ENCODE assay signal across 24 cellular contexts in genomic region chr13:112979406-112979902, GRCh38. TPM values are rescaled to one million over a fixed set of nuclear protein-coding genes. Genes with fewer than 3 reads are reported as not detected.
A peak's percentile ranks its signal among the peaks of the same experiment; 100 is the strongest.
DNase-seq lines count a peak whose midpoint lies in the region; ATAC-seq, FAIRE-seq and TF ChIP-seq lines count a peak whose summit lies in the region.
"Had no signal": no experiment of that assay in that cellular context is flagged by ENCODE, and none has a peak within 500 bp of the region (broad histone marks: within the 10 kb centered on the region; RNA-seq: fewer than 3 reads in every experiment).

No MANE protein-coding gene starts in this region.

- H3K9ac ChIP-seq in H1 (replicated peaks in 1 of 4; ENCODE audit: extremely low read depth in 1 of 4, low read depth in 3 of 4, low read length in 3 of 4) (no peak overlapping the region), parathyroid adenoma (no peak overlapping the region)

- CTCF ChIA-PET in H1 (lab: Charles Lee; ENCODE audit: partially characterized antibody) = interaction anchor here (1.3 to 2.6 kb wide), 4 partner anchors 10 to 42 kb away, joined by 3 to 14 read pairs (median 5); partner anchors contain the start of gene MCF2L

- H3K4me1 ChIP-seq in H1 (replicated peaks in 1 of 4; ENCODE audit: control insufficient read depth in 3 of 4, insufficient read depth in 4 of 4, low read length in 3 of 4) (peaks cover 0 to 9% (median under 1%) of the 10 kb centered on the region in 4 experiments; a peak in 3 of 7 replicates), parathyroid adenoma (no peaks in the 10 kb centered on the region), thoracic aorta (ENCODE audit: control insufficient read depth in 1 of 2, low read depth in 2 of 2) (no peaks in the 10 kb centered on the region)

- TF ChIP-seq EP300 in H1 (IDR thresholded peaks at IDR 0.05; ENCODE audit: borderline replicate concordance in 1 of 2, low read depth in 2 of 2, low read length in 2 of 2) = no peak

- no peak for FAIRE-seq in H1 (lab: Jason Lieb, UNC)
- FAIRE-seq: frontal cortex, H54, keratinocyte had no signal

- H3K23ac ChIP-seq in H1 (ENCODE audit: insufficient read length) = no peak overlapping the region

- no peaks in the 10 kb centered on the region for H3K27me3 Mint-ChIP-seq in activated T-helper 2 cell treated with anti-CD3 and anti-CD28 coated beads, Interferon-gamma antibody, Interleukin-2, Interleukin-4, amounts not matched to agents 10 μg/mL and 5 μg/mL and 100 μg/mL, durations not matched to agents 14 hours and 24 hours and 36 hours (ENCODE audit: low read depth)
- H3K27me3 Mint-ChIP-seq: CD4-positive, CD25-positive, alpha-beta regulatory T cell had no signal

- no peak overlapping the region for H2AK5ac ChIP-seq in H1 (ENCODE audit: low read depth, low read length)

- no peak overlapping the region for H3K14ac ChIP-seq in H1 (ENCODE audit: insufficient read length)

- H3K18ac ChIP-seq in H1 (ENCODE audit: extremely low read depth, low read length) = no peak overlapping the region

- H3K27me3 ChIP-seq in H1 (replicated peaks in 1 of 4; ENCODE audit: control insufficient read depth in 3 of 4, extremely low read depth in 1 of 4, insufficient read depth in 3 of 4, low read length in 3 of 4) = no peaks in the 10 kb centered on the region
- H3K27me3 ChIP-seq in parathyroid adenoma (ENCODE audit: control insufficient read depth, insufficient read depth, low read length) = no peaks in the 10 kb centered on the region
- H3K27me3 ChIP-seq in thoracic aorta (replicated peaks; ENCODE audit: insufficient read depth) = no peaks in the 10 kb centered on the region

- H3K36me3 ChIP-seq in H1 (ENCODE audit: control insufficient read depth in 2 of 4, insufficient read depth in 4 of 4, low read length in 3 of 4) (no peaks in the 10 kb centered on the region), parathyroid adenoma (ENCODE audit: control insufficient read depth, insufficient read depth, low read length) (no peaks in the 10 kb centered on the region), thoracic aorta (no peaks in the 10 kb centered on the region)

- TF ChIP-seq CTCF in H1 (IDR thresholded peaks at IDR 0.05; ENCODE audit: control extremely low read depth in 1 of 3, insufficient read depth in 1 of 3, low read depth in 1 of 3, low read length in 3 of 3) (no peak), parathyroid adenoma (IDR thresholded peaks at IDR 0.05) (no peak), thoracic aorta (IDR thresholded peaks at IDR 0.05) (no peak)

- H2AFZ ChIP-seq in H1 (ENCODE audit: low read length) = no peak overlapping the region
- no peak overlapping the region for H2AFZ ChIP-seq in parathyroid adenoma

- H3K27ac ChIP-seq in H1 (ENCODE audit: low read depth, low read length) (no peak overlapping the region), parathyroid adenoma (peak overlapping the region; percentile 61), thoracic aorta (no peak overlapping the region)

- no peak overlapping the region for H2BK120ac ChIP-seq in H1 (replicated peaks; ENCODE audit: low read depth, low read length)

- H3K4me2 ChIP-seq in H1 (ENCODE audit: insufficient read depth in 1 of 2, low read depth in 2 of 2, low read length in 2 of 2) (no peak overlapping the region), parathyroid adenoma (ENCODE audit: low read length) (no peak overlapping the region)

- no peaks in the 10 kb centered on the region for H3K36me3 Mint-ChIP-seq in activated T-helper 2 cell treated with anti-CD3 and anti-CD28 coated beads, Interferon-gamma antibody, Interleukin-2, Interleukin-4, amounts not matched to agents 10 μg/mL and 5 μg/mL and 100 μg/mL, durations not matched to agents 14 hours and 24 hours and 36 hours (ENCODE audit: low read depth)
- H3K36me3 Mint-ChIP-seq: activated naive CD4-positive, alpha-beta T cell treated with anti-CD3 and anti-CD28 coated beads, Interleukin-2, amount 10 ng/mL, durations not matched to agents 7 days and 5 days had no signal

- H4K5ac ChIP-seq in H1 (ENCODE audit: insufficient read length, low read depth, low read length) = no peak overlapping the region

- H3K9me3 ChIP-seq in H1 (ENCODE audit: insufficient read depth in 2 of 2, low read depth in 1 of 2, low read length in 1 of 2) (no peaks in the 10 kb centered on the region), parathyroid adenoma (ENCODE audit: control insufficient read depth, low read length) (no peaks in the 10 kb centered on the region), thoracic aorta (no peaks in the 10 kb centered on the region)

- H4K8ac ChIP-seq in H1 (ENCODE audit: extremely low read depth, insufficient read depth, low read length) = peak overlapping the region; percentile 28; the same call in 1 of the 2 replicates

- no peaks in the 10 kb centered on the region for H3K4me1 Mint-ChIP-seq in activated T-helper 2 cell treated with anti-CD3 and anti-CD28 coated beads, Interferon-gamma antibody, Interleukin-2, Interleukin-4, amounts not matched to agents 10 μg/mL and 5 μg/mL and 100 μg/mL, durations not matched to agents 14 hours and 24 hours and 36 hours (ENCODE audit: low read depth)
- H3K4me1 Mint-ChIP-seq: activated naive CD4-positive, alpha-beta T cell treated with anti-CD3 and anti-CD28 coated beads, Interleukin-2, amount 10 ng/mL, durations not matched to agents 7 days and 5 days; nephron had no signal

- no peak for ATAC-seq in thoracic aorta (ENCODE audit: insufficient number of reproducible peaks, low FRiP score, low read depth)

- no peak overlapping the region for H2BK15ac ChIP-seq in H1 (ENCODE audit: low read length)

- no peaks in the 10 kb centered on the region for H3K79me1 ChIP-seq in H1 (ENCODE audit: low read depth, low read length)

- no peak for TF ChIP-seq POLR2A in H1 (IDR thresholded peaks at IDR 0.05; ENCODE audit: control extremely low read depth in 1 of 2, low read depth in 2 of 2, low read length in 2 of 2)

- H4K91ac ChIP-seq in H1 (replicated peaks; ENCODE audit: insufficient read length, low read length) = no peak overlapping the region

- TF ChIP-seq RAD21 in H1 (IDR thresholded peaks at IDR 0.05 in 1 of 2, conservative IDR thresholded peaks at IDR 0.05 in 1 of 2; ENCODE audit: low read depth in 2 of 2, low read length in 2 of 2) = no peak

- intact Hi-C loops in activated T-helper 2 cell treated with anti-CD3 and anti-CD28 coated beads, Interferon-gamma antibody, Interleukin-2, Interleukin-4, amounts not matched to agents 10 μg/mL and 5 μg/mL and 100 μg/mL, durations not matched to agents 14 hours and 24 hours and 36 hours (cut with micrococcal nuclease) = no loop called here

- POLR2A ChIA-PET in H1 (lab: Charles Lee; ENCODE audit: partially characterized antibody) = interaction anchor here (1.2 to 1.9 kb wide), 3 partner anchors 10 to 18 kb away, joined by 3 to 5 read pairs (median 4); partner anchors contain the start of gene MCF2L

- H3K27ac Mint-ChIP-seq in activated T-helper 2 cell treated with anti-CD3 and anti-CD28 coated beads, Interferon-gamma antibody, Interleukin-2, Interleukin-4, amounts not matched to agents 10 μg/mL and 5 μg/mL and 100 μg/mL, durations not matched to agents 14 hours and 24 hours and 36 hours = no peak overlapping the region
- H3K27ac Mint-ChIP-seq: activated naive CD4-positive, alpha-beta T cell treated with anti-CD3 and anti-CD28 coated beads, Interleukin-2, amount 10 ng/mL, durations not matched to agents 7 days and 5 days; CD4-positive, CD25-positive, alpha-beta regulatory T cell; nephron had no signal

- no peak overlapping the region for H2BK20ac ChIP-seq in H1 (ENCODE audit: low read length)

- DNase-seq in NCI-H146 (lab: John Stamatoyannopoulos, UW) (peak; percentile 88), H1 (ENCODE audit: low read depth in 1 of 2, low spot score in 2 of 2) (no peak), thoracic aorta (ENCODE audit: low spot score) (no peak), midbrain (lab: John Stamatoyannopoulos, UW) (no peak)
- DNase-seq in stimulated activated naive CD4-positive, alpha-beta T cell (lab: John Stamatoyannopoulos, UW) = no peak
- no peak for DNase-seq in activated T-helper 2 cell treated with anti-CD3 and anti-CD28 coated beads, Interferon-gamma antibody, Interleukin-2, Interleukin-4, amounts not matched to agents 10 μg/mL and 5 μg/mL and 100 μg/mL, durations not matched to agents 14 hours and 24 hours and 36 hours (ENCODE audit: low spot score)
- no peak for DNase-seq in activated T-cell treated with anti-CD3 and anti-CD28 coated beads, Interleukin-2, amount 50 U/mL, for 48 hours
- DNase-seq: activated naive CD4-positive, alpha-beta T cell treated with anti-CD3 and anti-CD28 coated beads, Interleukin-2, amount 10 ng/mL, durations not matched to agents 7 days and 5 days; activated T-cell treated with anti-CD3 and anti-CD28 coated beads, Interleukin-2, amount 50 U/mL, for 1 hour; anterior cingulate cortex; CD4-positive, CD25-positive, alpha-beta regulatory T cell; cerebellar nuclear complex; effector CD4-positive, alpha-beta T cell; NCI-H1092 treated with DMSO at 0.1 percent for 48 hours; NCI-H2081; NCI-H446; SHP77; stimulated activated naive CD4-positive, alpha-beta T cell treated with Interleukin-2 at 50 U/mL for 16 hours; T-helper 1 cell had no signal

- WGBS in H1 (ENCODE audit: extremely low coverage in 1 of 2, insufficient coverage in 1 of 2, insufficient read length in 1 of 2, insufficient replicate concordance in 2 of 2, low coverage in 1 of 2, low lambda C conversion rate in 2 of 2, missing lambda C conversion rate in 1 of 2), 2 experiments = 90% methylated on average over 23 of the region's 24 CpGs; no CpG with 5 or more reads in 1 of the 2 experiments

- no peak overlapping the region for H3K56ac ChIP-seq in H1 (replicated peaks; ENCODE audit: insufficient read length, low read depth, low read length)

- H3K4me3 ChIP-seq in H1 (ENCODE audit: extremely low read depth in 1 of 4, insufficient read depth in 2 of 4, low read depth in 3 of 4, low read length in 4 of 4) (no peak overlapping the region), parathyroid adenoma (ENCODE audit: low read depth, low read length) (peak overlapping the region; percentile 32), thoracic aorta (peak overlapping the region; percentile 14)

- H3K9me3 Mint-ChIP-seq in activated T-helper 2 cell treated with anti-CD3 and anti-CD28 coated beads, Interferon-gamma antibody, Interleukin-2, Interleukin-4, amounts not matched to agents 10 μg/mL and 5 μg/mL and 100 μg/mL, durations not matched to agents 14 hours and 24 hours and 36 hours = no peaks in the 10 kb centered on the region
- H3K9me3 Mint-ChIP-seq: activated naive CD4-positive, alpha-beta T cell treated with anti-CD3 and anti-CD28 coated beads, Interleukin-2, amount 10 ng/mL, durations not matched to agents 7 days and 5 days; nephron had no signal

- no peak overlapping the region for H3K4me3 Mint-ChIP-seq in activated T-helper 2 cell treated with anti-CD3 and anti-CD28 coated beads, Interferon-gamma antibody, Interleukin-2, Interleukin-4, amounts not matched to agents 10 μg/mL and 5 μg/mL and 100 μg/mL, durations not matched to agents 14 hours and 24 hours and 36 hours (ENCODE audit: low read depth)
- H3K4me3 Mint-ChIP-seq: activated naive CD4-positive, alpha-beta T cell treated with anti-CD3 and anti-CD28 coated beads, Interleukin-2, amount 10 ng/mL, durations not matched to agents 7 days and 5 days; CD4-positive, CD25-positive, alpha-beta regulatory T cell; nephron had no signal

- H4K20me1 ChIP-seq in H1 (replicated peaks in 1 of 2; ENCODE audit: control insufficient read depth in 1 of 2, insufficient read depth in 2 of 2, low read length in 2 of 2) = peaks cover 0 to 5% of the 10 kb centered on the region in 2 experiments

- H3K4ac ChIP-seq in H1 (replicated peaks; ENCODE audit: insufficient read length, low read depth, low read length) = no peak overlapping the region

- H3K79me2 ChIP-seq in H1 (ENCODE audit: control insufficient read depth in 1 of 2, insufficient read depth in 2 of 2, low read length in 2 of 2) = no peaks in the 10 kb centered on the region
- no peaks in the 10 kb centered on the region for H3K79me2 ChIP-seq in parathyroid adenoma

- H2BK12ac ChIP-seq in H1 (ENCODE audit: low read depth, low read length) = no peak overlapping the region

- no peaks in the 10 kb centered on the region for H3K23me2 ChIP-seq in H1 (ENCODE audit: low read depth, low read length)

- no peak overlapping the region for H2BK5ac ChIP-seq in H1 (ENCODE audit: low read depth, low read length)

RNA-seq across cellular contexts. Expression of gene MCF2L, which starts 10.4 kb away (rescaled TPM):
- total RNA-seq in H1 (2021; fragmentation: NEBNext Ultra II Directional; extraction: Animal tissue kit (Norgen Biotek cat#: 25700)) = 22.9 and 24.4 TPM in 2 replicates
- polyA plus RNA-seq in H1 (2011; rRNA removed) = 10.1 and 15.9 TPM in 2 replicates
- polyA plus RNA-seq in H1 (2011; cell fraction: cytosol; rRNA removed) = 13.8 TPM
- 82.6 TPM for polyA plus RNA-seq in H1 (2011; cell fraction: nucleus; rRNA removed)
- 16.2 to 22.1 TPM (median 19.9 TPM) in 4 replicates for polyA plus RNA-seq in H1 (2012, experiment 1 of 2)
- 10.5 TPM for polyA plus RNA-seq in H1 (2012, experiment 2 of 2)
- 10.9 TPM for polyA plus RNA-seq in H1 (2013, experiment 1 of 2)
- polyA plus RNA-seq in H1 (2013, experiment 2 of 2) = 11.8 TPM
- 16.6 and 19.1 TPM in 2 replicates for polyA minus RNA-seq in H1 (2011; rRNA and poly(A)+ RNA removed)
- 18.4 TPM for polyA minus RNA-seq in H1 (2011; cell fraction: cytosol; rRNA and poly(A)+ RNA removed)
- polyA minus RNA-seq in H1 (2011; cell fraction: nucleus; rRNA and poly(A)+ RNA removed) = 40.8 TPM
- 10 to 100 TPM; 34.9 to 49.2 TPM for total RNA-seq in thoracic aorta
- 0.23 TPM in 1 of 2 replicates, not detected in the other for total RNA-seq in activated T-helper 2 cell treated with anti-CD3 and anti-CD28 coated beads, Interferon-gamma antibody, Interleukin-2, Interleukin-4, amounts not matched to agents 10 μg/mL and 5 μg/mL and 100 μg/mL, durations not matched to agents 14 hours and 24 hours and 36 hours

Comparison
In these comparisons a context has a peak if more than half of its experiments do, and no peak if none do; other contexts are left out.
1. H3K4me3 ChIP-seq: peak in parathyroid adenoma (single experiment) and thoracic aorta (single experiment); none in H1 (0 of 4).
2. RNA of gene MCF2L, which starts 10.4 kb away (total RNA-seq): 34.9 to 49.2 TPM in thoracic aorta and 22.9 to 24.4 TPM in H1; 0.23 TPM in activated T-helper 2 cell treated with anti-CD3 and anti-CD28 coated beads, Interferon-gamma antibody, Interleukin-2, Interleukin-4, amounts not matched to agents 10 μg/mL and 5 μg/mL and 100 μg/mL, durations not matched to agents 14 hours and 24 hours and 36 hours; every median in the first group is over 10 times any median in the second.